In the genomic region with DNA sequence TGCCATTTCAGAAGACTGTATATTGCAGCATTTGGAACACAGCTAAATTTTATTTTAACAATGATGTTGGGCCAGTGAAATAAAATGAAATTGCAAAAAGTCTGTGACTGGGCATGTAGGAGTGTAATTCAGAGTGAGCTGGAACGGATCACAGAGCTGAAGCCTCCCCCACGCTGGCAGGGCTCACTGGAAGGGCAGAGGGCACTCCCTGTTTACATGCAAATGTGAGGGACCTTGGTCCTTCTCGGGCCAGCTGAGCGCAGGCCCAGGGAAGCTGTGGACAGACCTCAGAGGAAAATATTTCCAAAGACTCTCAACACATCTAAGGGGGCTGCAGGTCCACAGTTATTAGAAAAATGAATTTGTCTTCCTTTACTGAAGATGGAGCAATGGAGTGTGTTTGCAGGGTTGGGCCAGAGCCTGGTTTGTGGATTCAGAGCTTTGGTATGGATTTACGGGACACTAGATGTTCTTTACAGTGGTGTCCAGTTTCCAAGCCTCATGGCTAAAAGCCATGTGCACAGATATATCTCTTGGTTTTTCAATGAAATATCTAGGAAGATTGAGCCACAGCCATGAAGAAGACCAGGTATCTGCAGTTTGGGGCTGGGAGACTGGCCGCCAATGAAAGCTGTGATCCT, we compare ENCODE assay signal across 2 cellular contexts.
TF ChIP-seq lines count a peak whose summit lies in the region.

No MANE protein-coding gene starts in this region.

TF ChIP-seq in endothelial cell of umbilical vein, 7 proteins besides CTCF, POLR2A, EP300 and RAD21 (continued from another document):
- TF ChIP-seq, protein P1, sequence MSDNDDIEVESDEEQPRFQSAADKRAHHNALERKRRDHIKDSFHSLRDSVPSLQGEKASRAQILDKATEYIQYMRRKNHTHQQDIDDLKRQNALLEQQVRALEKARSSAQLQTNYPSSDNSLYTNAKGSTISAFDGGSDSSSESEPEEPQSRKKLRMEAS (IDR thresholded peaks at IDR 0.05; ENCODE audit: insufficient read depth, insufficient read length), result no peak
- TF ChIP-seq EZH2 (IDR thresholded peaks at IDR 0.05; ENCODE audit: borderline replicate concordance, low read depth, low read length, severe bottlenecking), result no peak
- TF ChIP-seq FOS (IDR thresholded peaks at IDR 0.05; ENCODE audit: borderline replicate concordance, insufficient read depth, low read length), result no peak
- no peak for TF ChIP-seq MYC (IDR thresholded peaks at IDR 0.05; ENCODE audit: low read depth, low read length)
- TF ChIP-seq POLR2AphosphoS5 (IDR thresholded peaks at IDR 0.05; ENCODE audit: insufficient read depth, low read depth, low read length), result no peak

TF ChIP-seq in liver, 16 proteins besides CTCF, POLR2A, EP300 and RAD21:
- TF ChIP-seq, protein P2, sequence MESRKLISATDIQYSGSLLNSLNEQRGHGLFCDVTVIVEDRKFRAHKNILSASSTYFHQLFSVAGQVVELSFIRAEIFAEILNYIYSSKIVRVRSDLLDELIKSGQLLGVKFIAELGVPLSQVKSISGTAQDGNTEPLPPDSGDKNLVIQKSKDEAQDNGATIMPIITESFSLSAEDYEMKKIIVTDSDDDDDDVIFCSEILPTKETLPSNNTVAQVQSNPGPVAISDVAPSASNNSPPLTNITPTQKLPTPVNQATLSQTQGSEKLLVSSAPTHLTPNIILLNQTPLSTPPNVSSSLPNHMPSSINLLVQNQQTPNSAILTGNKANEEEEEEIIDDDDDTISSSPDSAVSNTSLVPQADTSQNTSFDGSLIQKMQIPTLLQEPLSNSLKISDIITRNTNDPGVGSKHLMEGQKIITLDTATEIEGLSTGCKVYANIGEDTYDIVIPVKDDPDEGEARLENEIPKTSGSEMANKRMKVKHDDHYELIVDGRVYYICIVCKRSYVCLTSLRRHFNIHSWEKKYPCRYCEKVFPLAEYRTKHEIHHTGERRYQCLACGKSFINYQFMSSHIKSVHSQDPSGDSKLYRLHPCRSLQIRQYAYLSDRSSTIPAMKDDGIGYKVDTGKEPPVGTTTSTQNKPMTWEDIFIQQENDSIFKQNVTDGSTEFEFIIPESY (IDR thresholded peaks at IDR 0.05), result no peak
- TF ChIP-seq NR2F2 (IDR thresholded peaks at IDR 0.05), result peak; percentile 92
- peak in 1 of 2 donors; percentile 73 for TF ChIP-seq EGR1 (IDR thresholded peaks at IDR 0.05; ENCODE audit: low read depth in 2 of 2)
- peak; percentile 92 for TF ChIP-seq SP1 (IDR thresholded peaks at IDR 0.05)
- peak; percentile 95 to 96 for TF ChIP-seq HNF4A (conservative IDR thresholded peaks at IDR 0.05)
- TF ChIP-seq GABPA (IDR thresholded peaks at IDR 0.05 in 1 of 2, conservative IDR thresholded peaks at IDR 0.05 in 1 of 2), result no peak
- TF ChIP-seq TAF1 (conservative IDR thresholded peaks at IDR 0.05), result no peak
- TF ChIP-seq, protein P3, sequence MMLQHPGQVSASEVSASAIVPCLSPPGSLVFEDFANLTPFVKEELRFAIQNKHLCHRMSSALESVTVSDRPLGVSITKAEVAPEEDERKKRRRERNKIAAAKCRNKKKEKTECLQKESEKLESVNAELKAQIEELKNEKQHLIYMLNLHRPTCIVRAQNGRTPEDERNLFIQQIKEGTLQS (IDR thresholded peaks at IDR 0.05), result no peak
- TF ChIP-seq HNF4G (IDR thresholded peaks at IDR 0.05), result peak; percentile 87
- TF ChIP-seq RXRA (IDR thresholded peaks at IDR 0.05), result peak; percentile 87 to 88
- peak; percentile 90 for TF ChIP-seq FOXA2 (IDR thresholded peaks at IDR 0.05)
- TF ChIP-seq, protein P4, sequence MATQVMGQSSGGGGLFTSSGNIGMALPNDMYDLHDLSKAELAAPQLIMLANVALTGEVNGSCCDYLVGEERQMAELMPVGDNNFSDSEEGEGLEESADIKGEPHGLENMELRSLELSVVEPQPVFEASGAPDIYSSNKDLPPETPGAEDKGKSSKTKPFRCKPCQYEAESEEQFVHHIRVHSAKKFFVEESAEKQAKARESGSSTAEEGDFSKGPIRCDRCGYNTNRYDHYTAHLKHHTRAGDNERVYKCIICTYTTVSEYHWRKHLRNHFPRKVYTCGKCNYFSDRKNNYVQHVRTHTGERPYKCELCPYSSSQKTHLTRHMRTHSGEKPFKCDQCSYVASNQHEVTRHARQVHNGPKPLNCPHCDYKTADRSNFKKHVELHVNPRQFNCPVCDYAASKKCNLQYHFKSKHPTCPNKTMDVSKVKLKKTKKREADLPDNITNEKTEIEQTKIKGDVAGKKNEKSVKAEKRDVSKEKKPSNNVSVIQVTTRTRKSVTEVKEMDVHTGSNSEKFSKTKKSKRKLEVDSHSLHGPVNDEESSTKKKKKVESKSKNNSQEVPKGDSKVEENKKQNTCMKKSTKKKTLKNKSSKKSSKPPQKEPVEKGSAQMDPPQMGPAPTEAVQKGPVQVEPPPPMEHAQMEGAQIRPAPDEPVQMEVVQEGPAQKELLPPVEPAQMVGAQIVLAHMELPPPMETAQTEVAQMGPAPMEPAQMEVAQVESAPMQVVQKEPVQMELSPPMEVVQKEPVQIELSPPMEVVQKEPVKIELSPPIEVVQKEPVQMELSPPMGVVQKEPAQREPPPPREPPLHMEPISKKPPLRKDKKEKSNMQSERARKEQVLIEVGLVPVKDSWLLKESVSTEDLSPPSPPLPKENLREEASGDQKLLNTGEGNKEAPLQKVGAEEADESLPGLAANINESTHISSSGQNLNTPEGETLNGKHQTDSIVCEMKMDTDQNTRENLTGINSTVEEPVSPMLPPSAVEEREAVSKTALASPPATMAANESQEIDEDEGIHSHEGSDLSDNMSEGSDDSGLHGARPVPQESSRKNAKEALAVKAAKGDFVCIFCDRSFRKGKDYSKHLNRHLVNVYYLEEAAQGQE (IDR thresholded peaks at IDR 0.05), result peak; percentile 71
- peak; percentile 95 for TF ChIP-seq FOXA1 (IDR thresholded peaks at IDR 0.05)
- TF ChIP-seq, protein P1 (IDR thresholded peaks at IDR 0.05), result peak; percentile 73
- TF ChIP-seq YY1 (IDR thresholded peaks at IDR 0.05), result no peak
- peak in 1 of 2 donors; percentile 68 for TF ChIP-seq JUND (IDR thresholded peaks at IDR 0.05)
TF ChIP-seq in liver: peak in this region for 11.
